In genomic region chr15:82568986-82569385, GRCh38 we compare ENCODE assay signal across 35 cellular contexts.
"Had no signal": no experiment of that assay in that cellular context is flagged by ENCODE, and none has a peak within 500 bp of the region (broad histone marks: within the 10 kb centered on the region; RNA-seq: fewer than 3 reads in every experiment).

No MANE protein-coding gene starts in this region.

- H3K36me3 Mint-ChIP-seq: activated CD4-positive, alpha-beta memory T cell treated with anti-CD3 and anti-CD28 coated beads for 36 hours; activated naive CD4-positive, alpha-beta T cell treated with anti-CD3 and anti-CD28 coated beads, Interleukin-2, amount 50 U/mL, for 72 hours had no signal

- H3K36me3 ChIP-seq: adrenal gland, breast epithelium, MG63 had no signal

- H3K9me3 Mint-ChIP-seq: activated B cell treated with CpG ODN at 0.5 μM for 24 hours; activated CD4-positive, alpha-beta memory T cell treated with anti-CD3 and anti-CD28 coated beads for 36 hours; activated naive CD4-positive, alpha-beta T cell treated with anti-CD3 and anti-CD28 coated beads, Interleukin-2, amount 50 U/mL, for 72 hours; activated T-cell treated with anti-CD3 and anti-CD28 coated beads, Interleukin-2, amount 50 U/mL, for 72 hours; activated T-helper 17 cell treated with anti-CD3 and anti-CD28 coated beads, Interleukin-2, amount 50 U/mL, for 72 hours had no signal

- H3K27ac ChIP-seq: adrenal gland, body of pancreas, breast epithelium, VCaP had no signal

- H3K27ac Mint-ChIP-seq: activated B cell treated with CpG ODN at 0.5 μM for 24 hours; activated CD4-positive, alpha-beta memory T cell treated with anti-CD3 and anti-CD28 coated beads for 36 hours; activated naive CD4-positive, alpha-beta T cell treated with anti-CD3 and anti-CD28 coated beads, Interleukin-2, amount 50 U/mL, for 72 hours; activated T-cell treated with anti-CD3 and anti-CD28 coated beads, Interleukin-2, amount 50 U/mL, for 72 hours; activated T-helper 17 cell treated with anti-CD3 and anti-CD28 coated beads, Interleukin-2, amount 50 U/mL, for 72 hours had no signal

- H3K4me1 ChIP-seq: breast epithelium had no signal

- H3K27me3 ChIP-seq: adrenal gland, body of pancreas, breast epithelium, MG63 had no signal

- H3K4me3 ChIP-seq: adrenal gland, body of pancreas, breast epithelium, MG63 had no signal

- DNase-seq: activated B cell treated with CpG ODN at 0.5 μM for 24 hours; activated CD4-positive, alpha-beta memory T cell treated with anti-CD3 and anti-CD28 coated beads for 36 hours; activated CD4-positive, alpha-beta T cell treated with anti-CD3 and anti-CD28 coated beads for 4 hours; activated CD4-positive, alpha-beta T cell treated with anti-CD3 and anti-CD28 coated beads, Interleukin-2, amount 50 U/mL, for 1 hour; activated CD4-positive, CD25-positive, alpha-beta regulatory T cell treated with anti-CD3 and anti-CD28 coated beads, Interleukin-2, amount 50 U/mL, for 72 hours; activated effector memory CD4-positive, alpha-beta T cell treated with anti-CD3 and anti-CD28 coated beads, Interleukin-2, amount 50 U/mL, for 16 hours; activated naive CD4-positive, alpha-beta T cell treated with Interleukin-2 at 50 U/mL for 16 hours; activated T-cell treated with anti-CD3 and anti-CD28 coated beads, Interleukin-2, amount 50 U/mL, for 1 hour; activated T-cell treated with anti-CD3 and anti-CD28 coated beads, Interleukin-2, amount 50 U/mL, for 72 hours; adrenal gland; body of pancreas; Kasumi-1; KG1; MG63; NCI-H1048; NCI-H1105 treated with DMSO at 0.1 percent for 48 hours; NCI-H1436; NCI-H1694; NCI-H1930; NCI-H2081 treated with DMSO at 0.1 percent for 48 hours; NCI-H226; NCI-H446 treated with DMSO at 0.1 percent for 48 hours; NCI-H524; NCI-H69; NK-92 treated with Interleukin-12 subunit alpha and Interleukin-12 subunit beta, amount 100 ng/mL, for 24 hours; OCI-M1; Right ventricle myocardium superior; SW 1271; T-helper 1 cell; T-helper 2 cell; T-helper 9 cell had no signal

- H3K4me1 Mint-ChIP-seq: activated B cell treated with CpG ODN at 0.5 μM for 24 hours; activated T-helper 17 cell treated with anti-CD3 and anti-CD28 coated beads, Interleukin-2, amount 50 U/mL, for 72 hours had no signal

- H3K9me3 ChIP-seq: adrenal gland, body of pancreas, breast epithelium, MG63 had no signal

- ATAC-seq: activated naive CD4-positive, alpha-beta T cell treated with anti-CD3 and anti-CD28 coated beads, Interleukin-2, amount 50 U/mL, for 72 hours; activated T-cell treated with anti-CD3 and anti-CD28 coated beads, Interleukin-2, amount 50 U/mL, for 72 hours; activated T-helper 17 cell treated with anti-CD3 and anti-CD28 coated beads, Interleukin-2, amount 50 U/mL, for 72 hours; body of pancreas had no signal

- H3K4me3 Mint-ChIP-seq: activated B cell treated with CpG ODN at 0.5 μM for 24 hours; activated CD4-positive, alpha-beta memory T cell treated with anti-CD3 and anti-CD28 coated beads for 36 hours; activated T-cell treated with anti-CD3 and anti-CD28 coated beads, Interleukin-2, amount 50 U/mL, for 72 hours; activated T-helper 17 cell treated with anti-CD3 and anti-CD28 coated beads, Interleukin-2, amount 50 U/mL, for 72 hours had no signal
